ENCODE assay signal across 29 cellular contexts in the genomic region with DNA sequence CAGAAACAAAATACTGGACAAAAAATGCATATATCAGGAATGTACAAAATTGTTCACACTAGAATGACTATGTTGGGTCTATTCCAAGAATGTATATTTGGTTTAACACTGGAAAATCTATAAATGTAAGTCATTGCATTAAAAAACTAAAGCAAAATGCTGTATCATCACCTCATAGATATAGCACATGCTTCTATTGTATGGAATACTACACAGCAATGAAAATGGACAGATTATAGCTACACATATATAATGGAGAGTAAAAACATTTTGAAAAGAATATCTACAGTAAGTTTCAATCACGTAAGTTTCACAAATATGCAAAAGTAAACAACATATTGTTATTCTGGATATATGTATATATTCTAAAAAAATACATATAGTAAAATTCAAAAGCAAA.
DNase-seq lines count a peak whose midpoint lies in the region; ATAC-seq, FAIRE-seq and TF ChIP-seq lines count a peak whose summit lies in the region.
"Had no signal": no experiment of that assay in that cellular context is flagged by ENCODE, and none has a peak within 500 bp of the region (broad histone marks: within the 10 kb centered on the region; RNA-seq: fewer than 3 reads in every experiment).

No MANE protein-coding gene starts in this region.

- H3K27ac Mint-ChIP-seq in Caco-2 (ENCODE audit: unreplicated experiment), result no peak overlapping the region
- H3K27ac Mint-ChIP-seq: B cell; CD14-positive monocyte; CD4-positive, alpha-beta memory T cell; CD4-positive, alpha-beta T cell; CD4-positive, CD25-positive, alpha-beta regulatory T cell; CD8-positive, alpha-beta memory T cell; CD8-positive, alpha-beta T cell had no signal

- 0% methylated on average over 1 of the region's 1 CpG for WGBS in K562 (ENCODE audit: insufficient coverage, low coverage, missing lambda C conversion rate)

- no peak for ATAC-seq in K562
- ATAC-seq: A549; CD8-positive, alpha-beta T cell had no signal

- intact Hi-C loops in K562 (cut with micrococcal nuclease) (no loop called here), Caco-2 (cut with micrococcal nuclease; ENCODE audit: unreplicated experiment) (no loop called here)

- H3K4me1 ChIP-seq in K562 (replicated peaks in 1 of 2; ENCODE audit: control insufficient read depth in 2 of 2, insufficient read depth in 2 of 2, low read length in 2 of 2) (no peaks in the 10 kb centered on the region), Caco-2 (no peaks in the 10 kb centered on the region)
- H3K4me1 ChIP-seq: A549; BE2C; BLaER1; BLaER1 treated with 17β-estradiol and CSF1 and Interleukin-3, amounts not matched to agents 10 nM and 100 nM had no signal

- H3K36me3 ChIP-seq in K562 (ENCODE audit: control insufficient read depth, insufficient read depth, low read length) (no peaks in the 10 kb centered on the region), Caco-2 (ENCODE audit: control insufficient read depth, insufficient read depth, low read length) (no peaks in the 10 kb centered on the region)
- H3K36me3 ChIP-seq: BE2C; BLaER1; BLaER1 treated with 17β-estradiol and CSF1 and Interleukin-3, amounts not matched to agents 10 nM and 100 nM had no signal

- H3K27me3 ChIP-seq in K562 (ENCODE audit: control insufficient read depth in 2 of 2, insufficient read depth in 2 of 2, low read length in 2 of 2), result no peaks in the 10 kb centered on the region
- no peaks in the 10 kb centered on the region for H3K27me3 ChIP-seq in Caco-2 (replicated peaks; ENCODE audit: control insufficient read depth, insufficient read depth, low read length)
- H3K27me3 ChIP-seq: BE2C; BLaER1; BLaER1 treated with 17β-estradiol and CSF1 and Interleukin-3, amounts not matched to agents 10 nM and 100 nM had no signal

- TF ChIP-seq CTCF in K562 (IDR thresholded peaks at IDR 0.05 in 2 of 3, conservative IDR thresholded peaks at IDR 0.05 in 1 of 3; ENCODE audit: insufficient read depth in 2 of 3, low read depth in 1 of 3, low read length in 3 of 3) (no peak), Caco-2 (IDR thresholded peaks at IDR 0.05; ENCODE audit: insufficient read depth in 1 of 2, low read depth in 1 of 2, low read length in 1 of 2, severe bottlenecking in 1 of 2, unreplicated experiment in 1 of 2) (no peak)

- no peaks in the 10 kb centered on the region for H3K79me2 ChIP-seq in K562 (ENCODE audit: control insufficient read depth, insufficient read depth, low read length)

- no peaks in the 10 kb centered on the region for H3K36me3 Mint-ChIP-seq in Caco-2 (ENCODE audit: insufficient read depth, unreplicated experiment)
- H3K36me3 Mint-ChIP-seq: CD14-positive monocyte; CD4-positive, CD25-positive, alpha-beta regulatory T cell had no signal

- no peak overlapping the region for H3K9ac ChIP-seq in K562 (ENCODE audit: insufficient read depth in 1 of 2, low read depth in 2 of 2, low read length in 2 of 2)
- H3K9ac ChIP-seq: BLaER1; BLaER1 treated with 17β-estradiol and CSF1 and Interleukin-3, amounts not matched to agents 10 nM and 100 nM had no signal

- H3K27ac ChIP-seq in K562 (ENCODE audit: extremely low read depth, low read depth, low read length), result no peak overlapping the region
- H3K27ac ChIP-seq: 22Rv1; A549; BLaER1; BLaER1 treated with 17β-estradiol and CSF1 and Interleukin-3, amounts not matched to agents 10 nM and 100 nM; C4-2B had no signal

- H3K4me1 Mint-ChIP-seq in Caco-2 (ENCODE audit: low read depth, unreplicated experiment), result no peaks in the 10 kb centered on the region
- H3K4me1 Mint-ChIP-seq: B cell; CD14-positive monocyte; CD4-positive, alpha-beta memory T cell; CD4-positive, CD25-positive, alpha-beta regulatory T cell; CD8-positive, alpha-beta memory T cell had no signal

- in situ Hi-C loops in K562 (cut with MboI), result no loop called here

- H3K27me3 Mint-ChIP-seq in Caco-2 (ENCODE audit: insufficient read depth, unreplicated experiment), result no peaks in the 10 kb centered on the region
- H3K27me3 Mint-ChIP-seq: B cell; CD4-positive, alpha-beta memory T cell; CD4-positive, alpha-beta T cell had no signal

- no peak for TF ChIP-seq POLR2A in K562 (conservative IDR thresholded peaks at IDR 0.05)

- CTCF ChIA-PET in K562 (lab: Yijun Ruan, JAX; ENCODE audit: low intra/inter-chr PET ratio) (no interaction called here), Caco-2 (lab: Charles Lee) (no interaction called here)

- H3K9me3 Mint-ChIP-seq in Caco-2 (ENCODE audit: unreplicated experiment), result no peaks in the 10 kb centered on the region

- BruUV-seq in K562 (replicated peaks; lab: Mats Ljungman, UMichigan) (no TSS peak), Caco-2 (replicated peaks; lab: Mats Ljungman, UMichigan) (no TSS peak)

- DNase-seq in K562 (ENCODE audit: extremely low read depth in 1 of 4, low spot score in 3 of 4), result no peak
- DNase-seq in Caco-2, result no peak
- DNase-seq: 8988T; ACHN; AML-193; BE2C; C1 segment of cervical spinal cord; Calu3; CD4-positive, alpha-beta memory T cell; CD4-positive, alpha-beta T cell; CD4-positive, CD25-positive, alpha-beta regulatory T cell; CD8-positive, alpha-beta memory T cell; CD8-positive, alpha-beta T cell; COR-L47; DMS 273 treated with DMSO at 0.1 percent for 48 hours; DMS153; DMS53; DMS79; DMS79 treated with DMSO at 0.1 percent for 48 hours; DND-41; EL had no signal

- no peaks in the 10 kb centered on the region for H4K20me1 ChIP-seq in K562 (replicated peaks; ENCODE audit: control insufficient read depth, insufficient read depth, low read length)
- H4K20me1 ChIP-seq: BLaER1; BLaER1 treated with 17β-estradiol and CSF1 and Interleukin-3, amounts not matched to agents 10 nM and 100 nM had no signal

- no peak for TF ChIP-seq RAD21 in K562 (CRISPR knock-in tag; conservative IDR thresholded peaks at IDR 0.05 in 1 of 2, IDR thresholded peaks at IDR 0.05 in 1 of 2)

- H3K4me3 Mint-ChIP-seq in Caco-2 (ENCODE audit: unreplicated experiment), result no peak overlapping the region
- H3K4me3 Mint-ChIP-seq: B cell; CD14-positive monocyte; CD4-positive, alpha-beta memory T cell; CD4-positive, alpha-beta T cell; CD4-positive, CD25-positive, alpha-beta regulatory T cell; CD8-positive, alpha-beta memory T cell; CD8-positive, alpha-beta T cell had no signal

- H3K9me3 ChIP-seq in K562 (replicated peaks; ENCODE audit: control insufficient read depth, insufficient read depth, low read depth, low read length) (no peaks in the 10 kb centered on the region), Caco-2 (no peaks in the 10 kb centered on the region)
- H3K9me3 ChIP-seq: A549; BE2C; BLaER1; BLaER1 treated with 17β-estradiol and CSF1 and Interleukin-3, amounts not matched to agents 10 nM and 100 nM had no signal

- no peak for FAIRE-seq in K562 (lab: Jason Lieb, UNC)
- FAIRE-seq: A549, D721Med had no signal

- H3K4me3 ChIP-seq in K562, result no peak overlapping the region
- no peak overlapping the region for H3K4me3 ChIP-seq in Caco-2 (ENCODE audit: low read depth, low read length)
- H3K4me3 ChIP-seq: A549; BLaER1; BLaER1 treated with 17β-estradiol and CSF1 and Interleukin-3, amounts not matched to agents 10 nM and 100 nM had no signal

- no peak overlapping the region for H2AFZ ChIP-seq in K562 (ENCODE audit: low read depth, low read length)

- H3K9me1 ChIP-seq in K562 (ENCODE audit: control insufficient read depth, insufficient read depth, low read length), result no peaks in the 10 kb centered on the region

- no peak for TF ChIP-seq EP300 in K562 (IDR thresholded peaks at IDR 0.05; ENCODE audit: low read length)

- POLR2A ChIA-PET in K562 (lab: Yijun Ruan, JAX), result no interaction called here
- POLR2A ChIA-PET in Caco-2 (lab: Charles Lee), result no interaction called here

- H3K4me2 ChIP-seq in K562 (ENCODE audit: insufficient read depth, low read length), result no peak overlapping the region
- H3K4me2 ChIP-seq: A549; BLaER1; BLaER1 treated with 17β-estradiol and CSF1 and Interleukin-3, amounts not matched to agents 10 nM and 100 nM had no signal

TF ChIP-seq in K562, 482 proteins besides CTCF, POLR2A, EP300 and RAD21:
- TF ChIP-seq SOX6 (IDR thresholded peaks at IDR 0.05), result no peak
- TF ChIP-seq POU5F1 (IDR thresholded peaks at IDR 0.05; ENCODE audit: borderline replicate concordance, low read depth, low read length, partially characterized antibody), result no peak
- TF ChIP-seq MLX (CRISPR knock-in tag; conservative IDR thresholded peaks at IDR 0.05), result no peak
- TF ChIP-seq ZNF316 (IDR thresholded peaks at IDR 0.05), result 0 out of 2 replicates have a peak, but pooled peaks have one; percentile 15
- no peak for TF ChIP-seq ZNF174 (CRISPR knock-in tag; IDR thresholded peaks at IDR 0.05)
- TF ChIP-seq ZNF146 (CRISPR knock-in tag; IDR thresholded peaks at IDR 0.05; ENCODE audit: unreplicated experiment), result peak; percentile 85
- peak; percentile 67 for TF ChIP-seq RBM25 (IDR thresholded peaks at IDR 0.05; ENCODE audit: low read depth, low read length, severe bottlenecking)
- TF ChIP-seq TARDBP (IDR thresholded peaks at IDR 0.05), result no peak
- TF ChIP-seq TCF7L2 (IDR thresholded peaks at IDR 0.05; ENCODE audit: low read depth, low read length), result no peak
- TF ChIP-seq CCAR2 (IDR thresholded peaks at IDR 0.05; ENCODE audit: low read depth, low read length), result no peak
